12 cellular contexts compared by ENCODE assay signal in the genomic region with DNA sequence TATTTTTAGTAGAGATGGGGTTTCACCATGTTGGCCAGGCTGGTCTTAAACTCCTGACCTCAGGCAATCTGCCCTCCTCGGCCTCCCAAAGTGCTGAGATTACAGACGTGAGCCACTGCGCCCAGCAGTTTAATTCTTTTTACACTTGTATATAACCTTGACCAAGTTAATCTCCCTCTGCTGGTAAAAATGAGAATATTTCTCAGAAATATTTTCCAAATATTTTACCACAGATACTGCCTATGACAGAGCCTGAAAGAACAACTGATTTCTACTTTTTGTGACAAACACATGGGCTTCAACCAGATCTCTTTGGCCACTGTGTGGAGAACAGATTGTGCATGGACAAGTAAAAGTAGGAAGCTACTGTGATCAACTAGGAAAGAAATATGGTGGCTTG. TPM values are rescaled to one million over a fixed set of nuclear protein-coding genes. Genes with fewer than 3 reads are reported as not detected.
DNase-seq lines count a peak whose midpoint lies in the region; ATAC-seq, FAIRE-seq and TF ChIP-seq lines count a peak whose summit lies in the region.
"Had no signal": no experiment of that assay in that cellular context is flagged by ENCODE, and none has a peak within 500 bp of the region (broad histone marks: within the 10 kb centered on the region; RNA-seq: fewer than 3 reads in every experiment).

No MANE protein-coding gene starts in this region.

- TF ChIP-seq CTCF in fibroblast of lung (conservative IDR thresholded peaks at IDR 0.05 in 1 of 2, IDR thresholded peaks at IDR 0.05 in 1 of 2; ENCODE audit: low read depth in 1 of 2, low read length in 2 of 2) (peak; percentile 15 to 32), spleen (IDR thresholded peaks at IDR 0.05 in 8 of 11, conservative IDR thresholded peaks at IDR 0.05 in 3 of 11) (peak in 7 of 11 experiments; percentile 8 to 47 (median 27)), gastrocnemius medialis (IDR thresholded peaks at IDR 0.05 in 4 of 5, conservative IDR thresholded peaks at IDR 0.05 in 1 of 5) (no peak)

- no peak for TF ChIP-seq POLR2A in spleen (IDR thresholded peaks at IDR 0.05)
- TF ChIP-seq POLR2A in gastrocnemius medialis (IDR thresholded peaks at IDR 0.05): no peak

- H3K4me2 ChIP-seq in fibroblast of lung (ENCODE audit: extremely low read depth, insufficient read depth, low read length): no peak overlapping the region

- H3K4me3 ChIP-seq in fibroblast of lung (replicated peaks in 1 of 4; ENCODE audit: control extremely low read depth in 1 of 4, insufficient read depth in 1 of 4, low read depth in 3 of 4, low read length in 4 of 4): no peak overlapping the region
- H3K4me3 ChIP-seq in spleen: no peak overlapping the region
- no peak overlapping the region for H3K4me3 ChIP-seq in gastrocnemius medialis
- H3K4me3 ChIP-seq: BLaER1 had no signal

- peaks cover 1% of the 10 kb centered on the region for H3K79me2 ChIP-seq in fibroblast of lung (ENCODE audit: control insufficient read depth, insufficient read depth, low read length)

- H3K9ac ChIP-seq in fibroblast of lung (ENCODE audit: insufficient read depth, low read length): no peak overlapping the region
- H3K9ac ChIP-seq: BLaER1 had no signal

- DNase-seq in NCI-H2227 (lab: John Stamatoyannopoulos, UW; ENCODE audit: unreplicated experiment) (peak; percentile 20), NCI-H2227 treated with DMSO at 0.1 percent for 48 hours (lab: John Stamatoyannopoulos, UW) (no peak), OCI-M1 (lab: John Stamatoyannopoulos, UW) (peak; percentile 52), fibroblast of lung (ENCODE audit: low read depth in 2 of 2) (peak in 1 of 2 donors; percentile 57), spleen (no peak), RCC 7860 (ENCODE audit: low spot score) (no peak), gastrocnemius medialis (no peak)
- DNase-seq: amygdala, naive B cell, SHP77 treated with DMSO at 0.1 percent for 48 hours had no signal

- H3K27ac ChIP-seq in fibroblast of lung (ENCODE audit: insufficient read depth, low read length): no peak overlapping the region
- H3K27ac ChIP-seq in spleen: no peak overlapping the region
- no peak overlapping the region for H3K27ac ChIP-seq in gastrocnemius medialis
- H3K27ac ChIP-seq: BLaER1 had no signal

- H2AFZ ChIP-seq in fibroblast of lung (ENCODE audit: low read length): no peak overlapping the region

- H4K20me1 ChIP-seq in fibroblast of lung (ENCODE audit: control insufficient read depth, extremely low read depth, insufficient read depth, low read length): peaks cover 2% of the 10 kb centered on the region
- H4K20me1 ChIP-seq: BLaER1 had no signal

- H3K36me3 ChIP-seq in fibroblast of lung (ENCODE audit: control insufficient read depth, insufficient read depth, low read length) (peaks cover 1% of the 10 kb centered on the region), spleen (no peaks in the 10 kb centered on the region), gastrocnemius medialis (no peaks in the 10 kb centered on the region)
- H3K36me3 ChIP-seq: BLaER1 had no signal

- 37 to 48% (median 43%) methylated on average over 3 of the region's 3 CpGs for WGBS in spleen, 5 donors

- H3K9me3 ChIP-seq in fibroblast of lung (ENCODE audit: control insufficient read depth, insufficient read depth, low read depth, low read length) (no peaks in the 10 kb centered on the region), spleen (peaks cover 0 to 3% (median 0%) of the 10 kb centered on the region in 8 donors), gastrocnemius medialis (no peaks in the 10 kb centered on the region)

- ATAC-seq in HG03159 (IDR thresholded peaks at IDR 0.05; ENCODE audit: unreplicated experiment) (no peak), gastrocnemius medialis (no peak)

- FAIRE-seq in RCC 7860 (lab: Jason Lieb, UNC): no peak

- H3K27me3 ChIP-seq in fibroblast of lung (ENCODE audit: control insufficient read depth, insufficient read depth, low read length) (no peaks in the 10 kb centered on the region), spleen (replicated peaks in 1 of 7) (no peaks in the 10 kb centered on the region), gastrocnemius medialis (no peaks in the 10 kb centered on the region)
- H3K27me3 ChIP-seq: BLaER1 had no signal

- no peaks in the 10 kb centered on the region for H3K4me1 ChIP-seq in fibroblast of lung (ENCODE audit: control insufficient read depth, extremely low read depth, insufficient read depth, low read length)
- H3K4me1 ChIP-seq in spleen: peaks cover 0 to 20% (median 6%) of the 10 kb centered on the region in 6 donors
- H3K4me1 ChIP-seq in gastrocnemius medialis: no peaks in the 10 kb centered on the region

- intact Hi-C loops in spleen (cut with DNase I; ENCODE audit: low total_unique reads): no loop called here
- intact Hi-C loops in gastrocnemius medialis (cut with DNase I; ENCODE audit: low total_unique reads): no loop called here

- in situ Hi-C loops in gastrocnemius medialis (cut with MboI; ENCODE audit: low sequenced_read_pairs in 4 of 4): no loop called here

RNA-seq across cellular contexts. Expression of a gene that starts 21.2 kb away (rescaled TPM):
- total RNA-seq in fibroblast of lung (10.0 and 10.6 TPM in 2 replicates), spleen (10 to 100 TPM in 3 of 7 donors, 1 to 10 TPM in 4; 5.8 to 14.0 (median 9.9) TPM), gastrocnemius medialis (1 to 10 TPM in 3 of 4 donors, under 1 TPM in 1; 0.31 to 2.0 (median 1.1) TPM)
- polyA plus RNA-seq in fibroblast of lung (9.5 and 19.5 TPM in 2 replicates), spleen (under 1 TPM; 0.39 to 0.99 (median 0.46) TPM)
- polyA plus RNA-seq in fibroblast of lung (2012): 7.6 and 9.5 TPM in 2 replicates
- polyA minus RNA-seq in fibroblast of lung (ENCODE audit: low replicate concordance): 40.6 and 42.8 TPM in 2 replicates

Comparison
In these comparisons a context has a peak if more than half of its experiments do, and no peak if none do; other contexts are left out.
1. DNase-seq: peak in NCI-H2227 (single experiment) and OCI-M1 (single experiment); none in NCI-H2227 treated with DMSO at 0.1 percent for 48 hours (single experiment), spleen (single experiment), RCC 7860 (single experiment) and gastrocnemius medialis (0 of 2).
2. CTCF ChIP-seq: peak in fibroblast of lung (2 of 2) and spleen (7 of 11); none in gastrocnemius medialis (0 of 5).